ENCODE assay signal across 1 cellular context in genomic region chr9:35757527-35758275, GRCh38.
TF ChIP-seq lines count a peak whose summit lies in the region.

No MANE protein-coding gene starts in this region.

TF ChIP-seq in K562, 482 proteins besides CTCF, POLR2A, EP300 and RAD21 (continues in another document):
- TF ChIP-seq CREM (IDR thresholded peaks at IDR 0.05; ENCODE audit: low read depth) = 0 out of 2 replicates have a peak, but pooled peaks have one; percentile 13
- TF ChIP-seq SIRT6 (IDR thresholded peaks at IDR 0.05; ENCODE audit: low read depth, low read length) = no peak
- TF ChIP-seq CHD2 (IDR thresholded peaks at IDR 0.05; ENCODE audit: low read depth, low read length) = no peak
- peak; percentile 92 for TF ChIP-seq ZNF263 (CRISPR knock-in tag; IDR thresholded peaks at IDR 0.05; ENCODE audit: borderline replicate concordance)
- no peak for TF ChIP-seq NR2C1 (IDR thresholded peaks at IDR 0.05)
- TF ChIP-seq NR2C1 (tag; IDR thresholded peaks at IDR 0.05) = no peak
- TF ChIP-seq BCL6 (CRISPR knock-in tag; IDR thresholded peaks at IDR 0.05) = no peak
- no peak for TF ChIP-seq SMARCA5 (IDR thresholded peaks at IDR 0.05)
- TF ChIP-seq KLF13 (tag; IDR thresholded peaks at IDR 0.05; ENCODE audit: borderline replicate concordance, low read depth) = no peak
- 0 out of 2 replicates have a peak, but pooled peaks have one; percentile 32 for TF ChIP-seq ZNF766 (CRISPR knock-in tag; conservative IDR thresholded peaks at IDR 0.05)
- TF ChIP-seq ZZZ3 (IDR thresholded peaks at IDR 0.05) = no peak
- TF ChIP-seq MITF (IDR thresholded peaks at IDR 0.05) = no peak
- no peak for TF ChIP-seq XRCC5 (IDR thresholded peaks at IDR 0.05; ENCODE audit: low read depth, low read length)
- peak; percentile 31; the same call in 1 of the 2 replicates for TF ChIP-seq ELF1 (tag; IDR thresholded peaks at IDR 0.05)
- TF ChIP-seq ETV1 (tag; conservative IDR thresholded peaks at IDR 0.05; ENCODE audit: low read depth) = peak; percentile 28; the same call in 1 of the 2 replicates
- TF ChIP-seq ZNF121 (CRISPR knock-in tag; conservative IDR thresholded peaks at IDR 0.05) = no peak
- peak; percentile 35 for TF ChIP-seq KDM5B (IDR thresholded peaks at IDR 0.05; ENCODE audit: insufficient replicate concordance, low read depth, low read length)
- TF ChIP-seq HNRNPH1 (optimal IDR thresholded peaks at IDR 0.05; ENCODE audit: low read depth, low read length) = no peak
- TF ChIP-seq SRSF7 (optimal IDR thresholded peaks at IDR 0.05; ENCODE audit: low read depth, low read length) = no peak
- TF ChIP-seq ZNF224 (CRISPR knock-in tag; IDR thresholded peaks at IDR 0.05) = no peak
- TF ChIP-seq MLX (CRISPR knock-in tag; conservative IDR thresholded peaks at IDR 0.05) = no peak
- TF ChIP-seq CC2D1A (IDR thresholded peaks at IDR 0.05) = no peak
- no peak for TF ChIP-seq FUS (optimal IDR thresholded peaks at IDR 0.05; ENCODE audit: low read depth, low read length)
- no peak for TF ChIP-seq STAG1 (CRISPR knock-in tag; IDR thresholded peaks at IDR 0.05; ENCODE audit: borderline replicate concordance)
- no peak for TF ChIP-seq MEF2A (IDR thresholded peaks at IDR 0.05; ENCODE audit: control insufficient read depth, low read depth, low read length)
- no peak for TF ChIP-seq CBX3 (IDR thresholded peaks at IDR 0.05; ENCODE audit: borderline replicate concordance in 1 of 2, low read length in 2 of 2)
- TF ChIP-seq ZNF79 (CRISPR knock-in tag; IDR thresholded peaks at IDR 0.05; ENCODE audit: low read depth) = no peak
- no peak for TF ChIP-seq DNMT1 (IDR thresholded peaks at IDR 0.05)
- TF ChIP-seq YBX1 (IDR thresholded peaks at IDR 0.05) = no peak
- TF ChIP-seq RAD51 (IDR thresholded peaks at IDR 0.05; ENCODE audit: borderline replicate concordance, low read depth) = no peak
- TF ChIP-seq GMEB1 (CRISPR knock-in tag; IDR thresholded peaks at IDR 0.05) = no peak
- TF ChIP-seq ZBTB2 (IDR thresholded peaks at IDR 0.05) = no peak
- TF ChIP-seq NBN (IDR thresholded peaks at IDR 0.05; ENCODE audit: low read depth) = no peak; the same call in 1 of the 2 replicates
- no peak for TF ChIP-seq POLR2G (IDR thresholded peaks at IDR 0.05; ENCODE audit: low read depth, low read length)
- no peak for TF ChIP-seq ZNF644 (tag; IDR thresholded peaks at IDR 0.05; ENCODE audit: low read depth)
- no peak for TF ChIP-seq BRCA1 (IDR thresholded peaks at IDR 0.05)
- TF ChIP-seq BRCA1 (CRISPR knock-in tag; IDR thresholded peaks at IDR 0.05) = no peak
- no peak for TF ChIP-seq CBX1 (IDR thresholded peaks at IDR 0.05; ENCODE audit: low read depth)
- no peak for TF ChIP-seq SMAD1 (IDR thresholded peaks at IDR 0.05; ENCODE audit: low read depth, low read length, partially characterized antibody)
- TF ChIP-seq TCF7 (IDR thresholded peaks at IDR 0.05; ENCODE audit: borderline replicate concordance) = no peak
- no peak for TF ChIP-seq GATAD2A (IDR thresholded peaks at IDR 0.05)
- no peak for TF ChIP-seq TBP (optimal IDR thresholded peaks at IDR 0.05; ENCODE audit: low read depth, low read length)
- TF ChIP-seq FOS (IDR thresholded peaks at IDR 0.05; ENCODE audit: extremely low read depth, insufficient read length) = no peak
- no peak for TF ChIP-seq NCOR1 (IDR thresholded peaks at IDR 0.05)
- no peak for TF ChIP-seq BRD9 (IDR thresholded peaks at IDR 0.05; ENCODE audit: low read depth, partially characterized antibody)
- TF ChIP-seq NFIC (IDR thresholded peaks at IDR 0.05) = no peak
- no peak for TF ChIP-seq RCOR1 (IDR thresholded peaks at IDR 0.05; ENCODE audit: borderline replicate concordance in 1 of 2, low read depth in 2 of 2, low read length in 2 of 2)
- no peak for TF ChIP-seq NFE2 (IDR thresholded peaks at IDR 0.05; ENCODE audit: low read depth)
- peak; percentile 64 for TF ChIP-seq CHD1 (IDR thresholded peaks at IDR 0.05; ENCODE audit: low read length)
- TF ChIP-seq U2AF2 (optimal IDR thresholded peaks at IDR 0.05; ENCODE audit: low read depth, low read length) = no peak
- TF ChIP-seq TAF1 (IDR thresholded peaks at IDR 0.05; ENCODE audit: control insufficient read depth, extremely low read depth, insufficient read depth, low read length, severe bottlenecking) = peak; percentile 6
- no peak for TF ChIP-seq ZBTB1 (CRISPR knock-in tag; IDR thresholded peaks at IDR 0.05; ENCODE audit: borderline replicate concordance, low read depth)
- no peak for TF ChIP-seq MCM3 (IDR thresholded peaks at IDR 0.05)
- no peak for TF ChIP-seq NR2C2 (CRISPR knock-in tag; IDR thresholded peaks at IDR 0.05)
- no peak for TF ChIP-seq NR2C2 (tag; IDR thresholded peaks at IDR 0.05)
- TF ChIP-seq CEBPB (tag; IDR thresholded peaks at IDR 0.05) = 0 out of 2 replicates have a peak, but pooled peaks have one; percentile 30
- TF ChIP-seq TCF7L2 (IDR thresholded peaks at IDR 0.05; ENCODE audit: low read depth, low read length) = no peak
- no peak for TF ChIP-seq DMBX1 (CRISPR knock-in tag; IDR thresholded peaks at IDR 0.05; ENCODE audit: borderline replicate concordance)
- TF ChIP-seq CTBP1 (IDR thresholded peaks at IDR 0.05; ENCODE audit: borderline replicate concordance) = no peak
- 0 out of 2 replicates have a peak, but pooled peaks have one; percentile 28 for TF ChIP-seq ZNF592 (IDR thresholded peaks at IDR 0.05)
- TF ChIP-seq ETV6 (IDR thresholded peaks at IDR 0.05; ENCODE audit: borderline replicate concordance in 1 of 2, low read depth in 2 of 2, low read length in 1 of 2) = no peak
- TF ChIP-seq ETV6 (CRISPR knock-in tag; IDR thresholded peaks at IDR 0.05; ENCODE audit: borderline replicate concordance) = no peak
- TF ChIP-seq KAT7 (CRISPR knock-in tag; IDR thresholded peaks at IDR 0.05; ENCODE audit: borderline replicate concordance) = no peak
- TF ChIP-seq SMC3 (conservative IDR thresholded peaks at IDR 0.05; ENCODE audit: insufficient read depth, low read depth, low read length) = no peak
- no peak for TF ChIP-seq TGIF2 (CRISPR knock-in tag; IDR thresholded peaks at IDR 0.05)
- TF ChIP-seq ELK1 (CRISPR knock-in tag; IDR thresholded peaks at IDR 0.05) = no peak
- TF ChIP-seq LARP7 (IDR thresholded peaks at IDR 0.05) = no peak
- no peak for TF ChIP-seq ZNF609 (CRISPR knock-in tag; IDR thresholded peaks at IDR 0.05; ENCODE audit: borderline replicate concordance)
